In genomic region chr14:74217672-74218448, GRCh38 we compare ENCODE assay signal across 1 cellular context.
TF ChIP-seq lines count a peak whose summit lies in the region.

No MANE protein-coding gene starts in this region.

TF ChIP-seq in GM23338, 12 proteins besides CTCF, POLR2A, EP300 and RAD21 (continued from another document):
- TF ChIP-seq, protein P1, sequence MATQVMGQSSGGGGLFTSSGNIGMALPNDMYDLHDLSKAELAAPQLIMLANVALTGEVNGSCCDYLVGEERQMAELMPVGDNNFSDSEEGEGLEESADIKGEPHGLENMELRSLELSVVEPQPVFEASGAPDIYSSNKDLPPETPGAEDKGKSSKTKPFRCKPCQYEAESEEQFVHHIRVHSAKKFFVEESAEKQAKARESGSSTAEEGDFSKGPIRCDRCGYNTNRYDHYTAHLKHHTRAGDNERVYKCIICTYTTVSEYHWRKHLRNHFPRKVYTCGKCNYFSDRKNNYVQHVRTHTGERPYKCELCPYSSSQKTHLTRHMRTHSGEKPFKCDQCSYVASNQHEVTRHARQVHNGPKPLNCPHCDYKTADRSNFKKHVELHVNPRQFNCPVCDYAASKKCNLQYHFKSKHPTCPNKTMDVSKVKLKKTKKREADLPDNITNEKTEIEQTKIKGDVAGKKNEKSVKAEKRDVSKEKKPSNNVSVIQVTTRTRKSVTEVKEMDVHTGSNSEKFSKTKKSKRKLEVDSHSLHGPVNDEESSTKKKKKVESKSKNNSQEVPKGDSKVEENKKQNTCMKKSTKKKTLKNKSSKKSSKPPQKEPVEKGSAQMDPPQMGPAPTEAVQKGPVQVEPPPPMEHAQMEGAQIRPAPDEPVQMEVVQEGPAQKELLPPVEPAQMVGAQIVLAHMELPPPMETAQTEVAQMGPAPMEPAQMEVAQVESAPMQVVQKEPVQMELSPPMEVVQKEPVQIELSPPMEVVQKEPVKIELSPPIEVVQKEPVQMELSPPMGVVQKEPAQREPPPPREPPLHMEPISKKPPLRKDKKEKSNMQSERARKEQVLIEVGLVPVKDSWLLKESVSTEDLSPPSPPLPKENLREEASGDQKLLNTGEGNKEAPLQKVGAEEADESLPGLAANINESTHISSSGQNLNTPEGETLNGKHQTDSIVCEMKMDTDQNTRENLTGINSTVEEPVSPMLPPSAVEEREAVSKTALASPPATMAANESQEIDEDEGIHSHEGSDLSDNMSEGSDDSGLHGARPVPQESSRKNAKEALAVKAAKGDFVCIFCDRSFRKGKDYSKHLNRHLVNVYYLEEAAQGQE (IDR thresholded peaks at IDR 0.05; ENCODE audit: unreplicated experiment): no peak
- TF ChIP-seq POLR2AphosphoS5 (IDR thresholded peaks at IDR 0.05; ENCODE audit: low read depth) (no peak), EZH2 (IDR thresholded peaks at IDR 0.05; ENCODE audit: low read depth, unreplicated experiment) (no peak), ZNF114 (CRISPR knock-in tag; IDR thresholded peaks at IDR 0.05) (no peak), CREB1 (CRISPR knock-in tag; IDR thresholded peaks at IDR 0.05; ENCODE audit: low read depth) (no peak), EZH2phosphoT487 (IDR thresholded peaks at IDR 0.05; ENCODE audit: unreplicated experiment) (no peak), ZNF331 (CRISPR knock-in tag; IDR thresholded peaks at IDR 0.05; ENCODE audit: low read depth) (no peak), STAT1 (IDR thresholded peaks at IDR 0.05; ENCODE audit: unreplicated experiment) (no peak), ETS1 (IDR thresholded peaks at IDR 0.05) (no peak), JUNB (IDR thresholded peaks at IDR 0.05; ENCODE audit: unreplicated experiment) (no peak)
